Comparison of ENCODE assay signal across 14 cellular contexts in genomic region chr15:60473135-60473534, GRCh38. TPM values are rescaled to one million over a fixed set of nuclear protein-coding genes. Genes with fewer than 3 reads are reported as not detected.
DNase-seq lines count a peak whose midpoint lies in the region; ATAC-seq and TF ChIP-seq lines count a peak whose summit lies in the region.
"Had no signal": no experiment of that assay in that cellular context is flagged by ENCODE, and none has a peak within 500 bp of the region (broad histone marks: within the 10 kb centered on the region; RNA-seq: fewer than 3 reads in every experiment).

No MANE protein-coding gene starts in this region.

- CTCF ChIA-PET in CD8-positive, alpha-beta T cell (lab: Charles Lee) = interaction anchor here (1.2 kb wide), 1 partner anchor 114 kb away, joined by 3 read pairs; no protein-coding TSS in a partner anchor

- peaks cover 48% of the 10 kb centered on the region for H3K79me2 ChIP-seq in hepatocyte

- no peaks in the 10 kb centered on the region for H3K27me3 ChIP-seq in CD8-positive, alpha-beta T cell (ENCODE audit: insufficient read depth, low read length)
- no peaks in the 10 kb centered on the region for H3K27me3 ChIP-seq in hepatocyte
- H3K27me3 ChIP-seq: BLaER1 treated with 17β-estradiol and CSF1 and Interleukin-3, amounts not matched to agents 10 nM and 100 nM had no signal

- no peak for DNase-seq in CD8-positive, alpha-beta T cell
- DNase-seq in T-helper 17 cell (no peak), glutamatergic neuron (no peak), hepatocyte (ENCODE audit: low spot score) (no peak), left cardiac atrium (no peak)
- DNase-seq in stimulated activated effector memory CD8-positive, alpha-beta T cell treated with anti-CD3 and anti-CD28 coated beads, Interleukin-12 subunit alpha, Interleukin-12 subunit beta, amount 100 ng/mL, for 72 hours (ENCODE audit: low spot score in 2 of 2) = no peak
- no peak for DNase-seq in activated CD4-positive, alpha-beta T cell treated with anti-CD3 and anti-CD28 coated beads, Interleukin-2, amount 50 U/mL, for 1 hour
- DNase-seq: ACHN; CD4-positive, alpha-beta T cell; DMS153; DND-41; GDM1 had no signal

- no peak for ATAC-seq in CD8-positive, alpha-beta T cell
- no peak for ATAC-seq in T-helper 17 cell
- ATAC-seq in stimulated activated effector memory CD8-positive, alpha-beta T cell treated with anti-CD3 and anti-CD28 coated beads, Interleukin-12 subunit alpha, Interleukin-12 subunit beta, amount 100 ng/mL, for 72 hours = no peak
- ATAC-seq in left cardiac atrium = no peak
- ATAC-seq: HCT116 had no signal

- H3K9me2 ChIP-seq in hepatocyte (replicated peaks; ENCODE audit: insufficient read depth) = no peaks in the 10 kb centered on the region

- peaks cover 50% of the 10 kb centered on the region for H3K4me1 Mint-ChIP-seq in CD8-positive, alpha-beta T cell (ENCODE audit: low read depth)
- peaks cover 31% of the 10 kb centered on the region for H3K4me1 Mint-ChIP-seq in T-helper 17 cell
- H3K4me1 Mint-ChIP-seq in glutamatergic neuron (ENCODE audit: low read depth, unreplicated experiment) = peaks cover 21% of the 10 kb centered on the region
- H3K4me1 Mint-ChIP-seq in stimulated activated effector memory CD8-positive, alpha-beta T cell treated with anti-CD3 and anti-CD28 coated beads, Interleukin-12 subunit alpha, Interleukin-12 subunit beta, amount 100 ng/mL, for 72 hours = peaks cover 38% of the 10 kb centered on the region

- H3K4me2 ChIP-seq in hepatocyte = no peak overlapping the region
- H3K4me2 ChIP-seq: BLaER1 treated with 17β-estradiol and CSF1 and Interleukin-3, amounts not matched to agents 10 nM and 100 nM had no signal

- no peak overlapping the region for H3K4me3 ChIP-seq in CD8-positive, alpha-beta T cell (ENCODE audit: low read depth, low read length)
- no peak overlapping the region for H3K4me3 ChIP-seq in hepatocyte
- H3K4me3 ChIP-seq: BLaER1 treated with 17β-estradiol and CSF1 and Interleukin-3, amounts not matched to agents 10 nM and 100 nM had no signal

- no peaks in the 10 kb centered on the region for H3K27me3 Mint-ChIP-seq in CD8-positive, alpha-beta T cell (ENCODE audit: low read depth)
- no peaks in the 10 kb centered on the region for H3K27me3 Mint-ChIP-seq in T-helper 17 cell
- H3K27me3 Mint-ChIP-seq in glutamatergic neuron (ENCODE audit: unreplicated experiment) = no peaks in the 10 kb centered on the region
- H3K27me3 Mint-ChIP-seq: CD4-positive, alpha-beta T cell had no signal

- H3K36me3 Mint-ChIP-seq in CD8-positive, alpha-beta T cell = peaks cover 58% of the 10 kb centered on the region
- H3K36me3 Mint-ChIP-seq in T-helper 17 cell (ENCODE audit: low read depth) = peaks cover 11% of the 10 kb centered on the region
- H3K36me3 Mint-ChIP-seq in glutamatergic neuron (ENCODE audit: unreplicated experiment) = peaks cover 6% of the 10 kb centered on the region
- H3K36me3 Mint-ChIP-seq in stimulated activated effector memory CD8-positive, alpha-beta T cell treated with anti-CD3 and anti-CD28 coated beads, Interleukin-12 subunit alpha, Interleukin-12 subunit beta, amount 100 ng/mL, for 72 hours = peaks cover 64% of the 10 kb centered on the region

- POLR2A ChIA-PET in CD8-positive, alpha-beta T cell (lab: Charles Lee) = no interaction called here

- no peaks in the 10 kb centered on the region for H3K9me3 ChIP-seq in CD8-positive, alpha-beta T cell (ENCODE audit: low read length)
- H3K9me3 ChIP-seq in T-helper 17 cell (ENCODE audit: control insufficient read depth, low read length, poor library complexity, severe bottlenecking) (no peaks in the 10 kb centered on the region), hepatocyte (ENCODE audit: low read depth) (no peaks in the 10 kb centered on the region)
- H3K9me3 ChIP-seq: BLaER1 treated with 17β-estradiol and CSF1 and Interleukin-3, amounts not matched to agents 10 nM and 100 nM had no signal

- H2AFZ ChIP-seq in hepatocyte = no peak overlapping the region

- no peaks in the 10 kb centered on the region for H4K20me1 ChIP-seq in hepatocyte (ENCODE audit: insufficient read depth, poor library complexity, severe bottlenecking)

- peak overlapping the region; percentile 21 for H3K27ac Mint-ChIP-seq in CD8-positive, alpha-beta T cell
- H3K27ac Mint-ChIP-seq in T-helper 17 cell = peak overlapping the region; percentile 75
- H3K27ac Mint-ChIP-seq in glutamatergic neuron (ENCODE audit: unreplicated experiment) = peak overlapping the region; percentile 74
- H3K27ac Mint-ChIP-seq in stimulated activated effector memory CD8-positive, alpha-beta T cell treated with anti-CD3 and anti-CD28 coated beads, Interleukin-12 subunit alpha, Interleukin-12 subunit beta, amount 100 ng/mL, for 72 hours = peak overlapping the region; percentile 32
- H3K27ac Mint-ChIP-seq: CD4-positive, alpha-beta T cell had no signal

- intact Hi-C loops in CD8-positive, alpha-beta T cell (cut with DNase I, micrococcal nuclease) = loop anchor here in 1 of 2 experiments (10.0 kb wide), 2 partner anchors 1368 to 1488 kb away; partner anchors contain the start of genes CCNB2 and RNF111
- intact Hi-C loops in left cardiac atrium (cut with DNase I) = no loop called here

- H3K36me3 ChIP-seq in CD8-positive, alpha-beta T cell (ENCODE audit: insufficient read depth, low read length) = peaks cover 23% of the 10 kb centered on the region
- H3K36me3 ChIP-seq in hepatocyte (replicated peaks; ENCODE audit: insufficient read depth, low read depth) = no peaks in the 10 kb centered on the region

- no peak overlapping the region for H3K4me3 Mint-ChIP-seq in CD8-positive, alpha-beta T cell
- H3K4me3 Mint-ChIP-seq in T-helper 17 cell (no peak overlapping the region), glutamatergic neuron (ENCODE audit: unreplicated experiment) (no peak overlapping the region)
- H3K4me3 Mint-ChIP-seq in stimulated activated effector memory CD8-positive, alpha-beta T cell treated with anti-CD3 and anti-CD28 coated beads, Interleukin-12 subunit alpha, Interleukin-12 subunit beta, amount 100 ng/mL, for 72 hours = no peak overlapping the region
- H3K4me3 Mint-ChIP-seq: CD4-positive, alpha-beta T cell had no signal

- no peak for TF ChIP-seq CTCF in CD8-positive, alpha-beta T cell (IDR thresholded peaks at IDR 0.05)
- TF ChIP-seq CTCF in glutamatergic neuron (IDR thresholded peaks at IDR 0.05; ENCODE audit: partially characterized antibody, unreplicated experiment) = no peak
- TF ChIP-seq CTCF in hepatocyte (IDR thresholded peaks at IDR 0.05; ENCODE audit: poor library complexity) = no peak

- no peak overlapping the region for H3K27ac ChIP-seq in CD8-positive, alpha-beta T cell (ENCODE audit: low read depth, low read length)
- no peak overlapping the region for H3K27ac ChIP-seq in hepatocyte
- H3K27ac ChIP-seq: BLaER1 treated with 17β-estradiol and CSF1 and Interleukin-3, amounts not matched to agents 10 nM and 100 nM had no signal

- no peaks in the 10 kb centered on the region for H3K9me3 Mint-ChIP-seq in CD8-positive, alpha-beta T cell
- peaks cover 2% of the 10 kb centered on the region for H3K9me3 Mint-ChIP-seq in glutamatergic neuron (ENCODE audit: unreplicated experiment)
- H3K9me3 Mint-ChIP-seq in stimulated activated effector memory CD8-positive, alpha-beta T cell treated with anti-CD3 and anti-CD28 coated beads, Interleukin-12 subunit alpha, Interleukin-12 subunit beta, amount 100 ng/mL, for 72 hours = no peaks in the 10 kb centered on the region
- H3K9me3 Mint-ChIP-seq: CD4-positive, alpha-beta T cell had no signal

- 100% methylated on average over 3 of the region's 3 CpGs for WGBS in hepatocyte (ENCODE audit: low lambda C conversion rate, missing lambda C conversion rate)

- peaks cover 23% of the 10 kb centered on the region for H3K4me1 ChIP-seq in CD8-positive, alpha-beta T cell (ENCODE audit: insufficient read depth, low read length)
- H3K4me1 ChIP-seq in hepatocyte (ENCODE audit: insufficient read depth) = peaks cover 18% of the 10 kb centered on the region

RNA-seq across cellular contexts. Expression of gene ICE2, which starts 5.8 kb away (rescaled TPM):
- total RNA-seq in CD8-positive, alpha-beta T cell = 10 to 100 TPM; 13.9 to 18.3 TPM
- total RNA-seq in T-helper 17 cell = 10 to 100 TPM; 32.9 to 39.8 TPM
- total RNA-seq in glutamatergic neuron (ENCODE audit: unreplicated experiment) = 53.9 TPM
- 35.4 and 56.3 TPM in 2 replicates for total RNA-seq in hepatocyte
- 15.8 and 16.5 TPM in 2 replicates for polyA plus RNA-seq in hepatocyte
- total RNA-seq in left cardiac atrium = 10 to 100 TPM; 29.0 to 29.6 TPM

Comparison
In these comparisons a context has a peak if more than half of its experiments do, and no peak if none do; other contexts are left out.
1. H3K27ac Mint-ChIP-seq: peak in every context shown above with its lines; median percentile 75 in T-helper 17 cell; 74 in glutamatergic neuron; 32 in stimulated activated effector memory CD8-positive, alpha-beta T cell treated with anti-CD3 and anti-CD28 coated beads, Interleukin-12 subunit alpha, Interleukin-12 subunit beta, amount 100 ng/mL, for 72 hours; 21 in CD8-positive, alpha-beta T cell.